Comparison of ENCODE assay signal across 11 cellular contexts in genomic region chr6:166419717-166420116, GRCh38. TPM values are rescaled to one million over a fixed set of nuclear protein-coding genes. Genes with fewer than 3 reads are reported as not detected.
A peak's percentile ranks its signal among the peaks of the same experiment; 100 is the strongest.
DNase-seq lines count a peak whose midpoint lies in the region; ATAC-seq and TF ChIP-seq lines count a peak whose summit lies in the region.
"Had no signal": no experiment of that assay in that cellular context is flagged by ENCODE, and none has a peak within 500 bp of the region (broad histone marks: within the 10 kb centered on the region; RNA-seq: fewer than 3 reads in every experiment).

No MANE protein-coding gene starts in this region.

- DNase-seq in activated CD4-positive, CD25-positive, alpha-beta regulatory T cell treated with anti-CD3 and anti-CD28 coated beads, Interleukin-2, amount 50 U/mL, for 72 hours, result peak; percentile 31
- DNase-seq in activated CD4-positive, CD25-positive, alpha-beta regulatory T cell (lab: John Stamatoyannopoulos, UW), result no peak
- DNase-seq in natural killer cell treated with Interleukin-12 subunit alpha and Interleukin-12 subunit beta and Interleukin-15 and Interleukin-18, amount 100 ng/mL, for 72 hours (ENCODE audit: low spot score), result no peak
- DNase-seq in NCI-H510A treated with DMSO at 0.1 percent for 48 hours (lab: John Stamatoyannopoulos, UW) (no peak), T1000 (lab: John Stamatoyannopoulos, UW) (no peak), GM23338 (ENCODE audit: low spot score) (no peak)
- DNase-seq: DMS79 treated with DMSO at 0.1 percent for 48 hours, NCI-H1694 treated with DMSO at 0.1 percent for 48 hours had no signal

- ATAC-seq in GM21576 (IDR thresholded peaks at IDR 0.05; ENCODE audit: unreplicated experiment) (peak; percentile 5), HG03520 (IDR thresholded peaks at IDR 0.05; ENCODE audit: unreplicated experiment) (peak; percentile 7), GM23338 (no peak)
- ATAC-seq in natural killer cell treated with Interleukin-12 subunit alpha and Interleukin-12 subunit beta and Interleukin-15 and Interleukin-18, amount 100 ng/mL, for 72 hours, result no peak

- H3K9me3 Mint-ChIP-seq in natural killer cell treated with Interleukin-12 subunit alpha and Interleukin-12 subunit beta and Interleukin-15 and Interleukin-18, amount 100 ng/mL, for 72 hours, result peaks cover 14% of the 10 kb centered on the region
- peaks cover 11% of the 10 kb centered on the region for H3K9me3 Mint-ChIP-seq in GM23338

- H3K4me1 ChIP-seq in GM23338 (ENCODE audit: insufficient read depth), result no peaks in the 10 kb centered on the region

- TF ChIP-seq CTCF in GM23338 (conservative IDR thresholded peaks at IDR 0.05; ENCODE audit: low read depth in 2 of 2), result no peak

- H3K27me3 ChIP-seq in GM23338 (ENCODE audit: insufficient read depth), result no peaks in the 10 kb centered on the region

- no peak overlapping the region for H3K4me2 ChIP-seq in GM23338

- H4K20me1 ChIP-seq in GM23338 (replicated peaks; ENCODE audit: insufficient read depth), result no peaks in the 10 kb centered on the region

- no peak overlapping the region for H3K27ac Mint-ChIP-seq in natural killer cell treated with Interleukin-12 subunit alpha and Interleukin-12 subunit beta and Interleukin-15 and Interleukin-18, amount 100 ng/mL, for 72 hours
- H3K27ac Mint-ChIP-seq in GM23338, result no peak overlapping the region
- H3K27ac Mint-ChIP-seq: brain had no signal

- H3K4me3 Mint-ChIP-seq in natural killer cell treated with Interleukin-12 subunit alpha and Interleukin-12 subunit beta and Interleukin-15 and Interleukin-18, amount 100 ng/mL, for 72 hours, result peak overlapping the region; percentile 42
- no peak overlapping the region for H3K4me3 Mint-ChIP-seq in GM23338
- H3K4me3 Mint-ChIP-seq: brain had no signal

- H3K27me3 Mint-ChIP-seq in natural killer cell treated with Interleukin-12 subunit alpha and Interleukin-12 subunit beta and Interleukin-15 and Interleukin-18, amount 100 ng/mL, for 72 hours, result peaks cover 15 to 20% of the 10 kb centered on the region in 2 donors
- peaks cover 10% of the 10 kb centered on the region for H3K27me3 Mint-ChIP-seq in GM23338 (ENCODE audit: insufficient read depth, low read depth, poor library complexity)
- H3K27me3 Mint-ChIP-seq: brain had no signal

- H2AFZ ChIP-seq in GM23338, result no peak overlapping the region

- no peak overlapping the region for H3K4me3 ChIP-seq in GM23338

- no peak overlapping the region for H3K27ac ChIP-seq in GM23338 (ENCODE audit: low read depth)

- H3K9me2 ChIP-seq in GM23338 (ENCODE audit: insufficient read depth), result 0 out of 2 replicates have a peak, but pooled peaks cover 9% of the 10 kb centered on the region

- peaks cover 6% of the 10 kb centered on the region; the same call in 1 of the 2 replicates for H3K36me3 ChIP-seq in GM23338 (ENCODE audit: insufficient read depth)

- H3K4me1 Mint-ChIP-seq in natural killer cell treated with Interleukin-12 subunit alpha and Interleukin-12 subunit beta and Interleukin-15 and Interleukin-18, amount 100 ng/mL, for 72 hours (ENCODE audit: low read depth in 2 of 2), result peaks cover 50 to 55% of the 10 kb centered on the region in 2 donors
- peaks cover 6% of the 10 kb centered on the region; the same call in 2 of the 3 replicates for H3K4me1 Mint-ChIP-seq in GM23338
- H3K4me1 Mint-ChIP-seq: brain had no signal

- peaks cover 17% of the 10 kb centered on the region for H3K36me3 Mint-ChIP-seq in natural killer cell treated with Interleukin-12 subunit alpha and Interleukin-12 subunit beta and Interleukin-15 and Interleukin-18, amount 100 ng/mL, for 72 hours
- peaks cover 62% of the 10 kb centered on the region for H3K36me3 Mint-ChIP-seq in GM23338 (ENCODE audit: low read depth)

- H3K79me2 ChIP-seq in GM23338 (replicated peaks; ENCODE audit: insufficient read depth), result no peaks in the 10 kb centered on the region

- H3F3A ChIP-seq in GM23338 (replicated peaks; ENCODE audit: low read depth), result no peaks in the 10 kb centered on the region

TF ChIP-seq in GM23338, 12 proteins besides CTCF, POLR2A, EP300 and RAD21 (continues in another document):
- TF ChIP-seq EZH2 (IDR thresholded peaks at IDR 0.05; ENCODE audit: low read depth, unreplicated experiment) (no peak), EZH2phosphoT487 (IDR thresholded peaks at IDR 0.05; ENCODE audit: unreplicated experiment) (no peak), JUNB (IDR thresholded peaks at IDR 0.05; ENCODE audit: unreplicated experiment) (no peak), POLR2AphosphoS5 (IDR thresholded peaks at IDR 0.05; ENCODE audit: low read depth) (no peak), REST (IDR thresholded peaks at IDR 0.05; ENCODE audit: unreplicated experiment) (no peak), NANOG (IDR thresholded peaks at IDR 0.05; ENCODE audit: borderline replicate concordance) (no peak)
- TF ChIP-seq, protein P1, sequence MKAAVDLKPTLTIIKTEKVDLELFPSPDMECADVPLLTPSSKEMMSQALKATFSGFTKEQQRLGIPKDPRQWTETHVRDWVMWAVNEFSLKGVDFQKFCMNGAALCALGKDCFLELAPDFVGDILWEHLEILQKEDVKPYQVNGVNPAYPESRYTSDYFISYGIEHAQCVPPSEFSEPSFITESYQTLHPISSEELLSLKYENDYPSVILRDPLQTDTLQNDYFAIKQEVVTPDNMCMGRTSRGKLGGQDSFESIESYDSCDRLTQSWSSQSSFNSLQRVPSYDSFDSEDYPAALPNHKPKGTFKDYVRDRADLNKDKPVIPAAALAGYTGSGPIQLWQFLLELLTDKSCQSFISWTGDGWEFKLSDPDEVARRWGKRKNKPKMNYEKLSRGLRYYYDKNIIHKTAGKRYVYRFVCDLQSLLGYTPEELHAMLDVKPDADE (IDR thresholded peaks at IDR 0.05), result no peak

RNA-seq across cellular contexts. Expression of gene MPC1, which starts 37.0 kb away (rescaled TPM):
- 10 to 100 TPM; 11.5 to 30.4 TPM for total RNA-seq in natural killer cell treated with Interleukin-12 subunit alpha and Interleukin-12 subunit beta and Interleukin-15 and Interleukin-18, amount 100 ng/mL, for 72 hours
- total RNA-seq in GM23338 (2014; rRNA removed; shearing (Covaris generic)), result 15.5 and 23.4 TPM in 2 replicates
- 39.4 and 41.9 TPM in 2 replicates for polyA plus RNA-seq in GM23338 (2016; fragmentation: Nextera tagmentation; extraction: Ambion mirVana)

Comparison
In these comparisons a context has a peak if more than half of its experiments do, and no peak if none do; other contexts are left out.
1. ATAC-seq: peak in GM21576 (single experiment) and HG03520 (single experiment); none in natural killer cell treated with Interleukin-12 subunit alpha and Interleukin-12 subunit beta and Interleukin-15 and Interleukin-18, amount 100 ng/mL, for 72 hours (0 of 2) and GM23338 (single experiment).